In the genomic region with DNA sequence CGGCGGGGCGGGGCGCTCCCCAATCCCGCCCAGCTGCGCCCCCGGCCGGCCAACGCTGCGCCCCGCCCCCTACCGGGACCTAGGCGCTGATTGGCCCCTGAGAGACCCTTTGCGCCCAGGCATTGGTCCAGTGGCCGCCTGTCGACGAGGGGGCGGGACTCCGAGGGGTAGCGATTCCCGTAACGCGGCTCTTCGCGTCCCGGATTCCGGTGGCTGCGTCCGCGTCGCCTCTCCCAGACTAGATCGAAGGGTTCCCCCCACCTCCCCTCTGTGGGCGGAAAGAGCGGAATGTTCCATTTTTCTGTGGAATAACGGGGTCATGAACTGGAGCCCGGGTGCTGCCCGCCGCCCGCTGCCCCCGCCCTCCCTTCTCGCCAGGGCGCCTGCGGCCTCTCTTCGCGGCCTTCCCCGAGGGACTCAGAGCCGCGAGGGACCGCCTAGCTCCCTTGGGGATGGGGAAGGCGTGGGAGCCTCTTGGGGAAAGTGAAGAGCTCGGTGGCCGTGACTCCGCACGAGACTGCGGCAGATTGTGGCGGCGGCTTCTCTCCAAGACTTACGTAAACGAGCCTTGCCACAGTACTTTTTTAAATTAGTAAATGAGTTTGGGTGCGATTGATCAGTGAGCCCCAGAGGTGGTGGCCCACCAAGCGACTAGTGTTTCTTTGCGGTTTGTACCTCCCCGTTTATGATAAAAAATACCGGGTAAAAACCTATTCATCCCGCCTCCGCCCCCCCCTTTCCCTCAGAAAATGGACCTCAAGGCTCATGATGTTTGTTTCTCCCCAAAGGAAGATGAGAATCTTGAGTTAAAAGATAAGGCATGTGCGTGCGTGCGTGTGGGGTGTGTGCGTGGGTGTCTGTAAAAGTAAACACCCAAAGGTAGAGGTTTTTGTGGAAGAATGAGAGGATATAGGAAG, we compare ENCODE assay signal across 8 cellular contexts. TPM values are rescaled to one million over a fixed set of nuclear protein-coding genes. Genes with fewer than 3 reads are reported as not detected.
DNase-seq lines count a peak whose midpoint lies in the region; ATAC-seq and TF ChIP-seq lines count a peak whose summit lies in the region.

No MANE protein-coding gene starts in this region.

- intact Hi-C loops in esophagus squamous epithelium (cut with DNase I), result no loop called here

- 0 out of 2 replicates have a peak overlapping the region, but pooled peaks have one; percentile 24 for H2AFZ ChIP-seq in KMS-11 (ENCODE audit: low read depth)

- DNase-seq in DMS79 (lab: John Stamatoyannopoulos, UW), result peak; percentile 60
- peak; percentile 97 to 98 for DNase-seq in activated T-cell treated with anti-CD3 and anti-CD28 coated beads, Interleukin-2, amount 50 U/mL, for 72 hours
- DNase-seq in esophagus squamous epithelium (lab: John Stamatoyannopoulos, UW), result peak; percentile 80
- DNase-seq in myocyte (ENCODE audit: low read depth), result peak; percentile 98
- peak; percentile 95 for DNase-seq in stimulated activated CD8-positive, alpha-beta memory T cell treated with anti-CD3 and anti-CD28 coated beads, Interleukin-7, amount 100 ng/mL, for 48 hours (ENCODE audit: extremely low read depth in 1 of 2, low read depth in 1 of 2)

- H3K4me1 Mint-ChIP-seq in activated T-cell treated with anti-CD3 and anti-CD28 coated beads, Interleukin-2, amount 50 U/mL, for 72 hours (ENCODE audit: low read depth), result peaks cover 63% of the 10 kb centered on the region

- ATAC-seq in GM21786 (IDR thresholded peaks at IDR 0.05; ENCODE audit: unreplicated experiment), result peak; percentile 92
- peak; percentile 93 for ATAC-seq in activated T-cell treated with anti-CD3 and anti-CD28 coated beads, Interleukin-2, amount 50 U/mL, for 72 hours (replicated peaks in 1 of 2)

- H3K79me2 ChIP-seq in KMS-11 (ENCODE audit: insufficient read depth, low read depth), result peaks cover 66% of the 10 kb centered on the region

- no peaks in the 10 kb centered on the region for H3K9me3 Mint-ChIP-seq in activated T-cell treated with anti-CD3 and anti-CD28 coated beads, Interleukin-2, amount 50 U/mL, for 72 hours

- H3K4me2 ChIP-seq in KMS-11, result peak overlapping the region; percentile 79

- H3K27me3 Mint-ChIP-seq in activated T-cell treated with anti-CD3 and anti-CD28 coated beads, Interleukin-2, amount 50 U/mL, for 72 hours (ENCODE audit: low read depth), result no peaks in the 10 kb centered on the region

- no peak overlapping the region for H3K4me3 ChIP-seq in KMS-11 (IDR thresholded peaks at IDR 0.05; ENCODE audit: insufficient read depth, low read depth, low read length)
- peak overlapping the region; percentile 87 to 91 (median 90) for H3K4me3 ChIP-seq in esophagus squamous epithelium

- H3K27ac ChIP-seq in KMS-11 (peak overlapping the region; percentile 88), esophagus squamous epithelium (peak overlapping the region; percentile 98 to 100 (median 99))

- H3K36me3 ChIP-seq in KMS-11 (ENCODE audit: insufficient read depth) (peaks cover 25% of the 10 kb centered on the region; the same call in 1 of the 2 replicates), esophagus squamous epithelium (no peaks in the 10 kb centered on the region)

- H4K20me1 ChIP-seq in KMS-11 (ENCODE audit: insufficient read depth), result peaks cover 3% of the 10 kb centered on the region

- H3K27me3 ChIP-seq in KMS-11 (ENCODE audit: insufficient read depth, low read depth), result no peaks in the 10 kb centered on the region
- no peaks in the 10 kb centered on the region for H3K27me3 ChIP-seq in esophagus squamous epithelium

- WGBS in esophagus squamous epithelium, 2 donors, result 0% methylated on average over 8 to 21 of the region's 70 CpGs

- peak overlapping the region; percentile 96 for H3K9ac ChIP-seq in KMS-11

- H3K36me3 Mint-ChIP-seq in activated T-cell treated with anti-CD3 and anti-CD28 coated beads, Interleukin-2, amount 50 U/mL, for 72 hours (ENCODE audit: insufficient read depth in 2 of 2), result peaks cover 6 to 24% of the 10 kb centered on the region in 2 donors

- peak overlapping the region; percentile 97 for H3K27ac Mint-ChIP-seq in activated T-cell treated with anti-CD3 and anti-CD28 coated beads, Interleukin-2, amount 50 U/mL, for 72 hours

- H3K9me3 ChIP-seq in esophagus squamous epithelium, result no peaks in the 10 kb centered on the region

- peak overlapping the region; percentile 88 to 98 for H3K4me3 Mint-ChIP-seq in activated T-cell treated with anti-CD3 and anti-CD28 coated beads, Interleukin-2, amount 50 U/mL, for 72 hours

- TF ChIP-seq CTCF in KMS-11 (conservative IDR thresholded peaks at IDR 0.05; ENCODE audit: low read depth, low read length) (no peak), esophagus squamous epithelium (IDR thresholded peaks at IDR 0.05) (peak in 2 of 6 experiments; percentile 30 to 36)

- peaks cover 40% of the 10 kb centered on the region for H3K4me1 ChIP-seq in KMS-11 (ENCODE audit: low read depth, poor library complexity, severe bottlenecking)
- H3K4me1 ChIP-seq in esophagus squamous epithelium, result peaks cover 12 to 49% (median 14%) of the 10 kb centered on the region in 3 donors

- peak in 2 of 4 donors; percentile 8 to 93 for TF ChIP-seq POLR2A in esophagus squamous epithelium (IDR thresholded peaks at IDR 0.05)

TF ChIP-seq in PFSK-1, 5 proteins besides CTCF, POLR2A, EP300 and RAD21:
- TF ChIP-seq, protein P1, sequence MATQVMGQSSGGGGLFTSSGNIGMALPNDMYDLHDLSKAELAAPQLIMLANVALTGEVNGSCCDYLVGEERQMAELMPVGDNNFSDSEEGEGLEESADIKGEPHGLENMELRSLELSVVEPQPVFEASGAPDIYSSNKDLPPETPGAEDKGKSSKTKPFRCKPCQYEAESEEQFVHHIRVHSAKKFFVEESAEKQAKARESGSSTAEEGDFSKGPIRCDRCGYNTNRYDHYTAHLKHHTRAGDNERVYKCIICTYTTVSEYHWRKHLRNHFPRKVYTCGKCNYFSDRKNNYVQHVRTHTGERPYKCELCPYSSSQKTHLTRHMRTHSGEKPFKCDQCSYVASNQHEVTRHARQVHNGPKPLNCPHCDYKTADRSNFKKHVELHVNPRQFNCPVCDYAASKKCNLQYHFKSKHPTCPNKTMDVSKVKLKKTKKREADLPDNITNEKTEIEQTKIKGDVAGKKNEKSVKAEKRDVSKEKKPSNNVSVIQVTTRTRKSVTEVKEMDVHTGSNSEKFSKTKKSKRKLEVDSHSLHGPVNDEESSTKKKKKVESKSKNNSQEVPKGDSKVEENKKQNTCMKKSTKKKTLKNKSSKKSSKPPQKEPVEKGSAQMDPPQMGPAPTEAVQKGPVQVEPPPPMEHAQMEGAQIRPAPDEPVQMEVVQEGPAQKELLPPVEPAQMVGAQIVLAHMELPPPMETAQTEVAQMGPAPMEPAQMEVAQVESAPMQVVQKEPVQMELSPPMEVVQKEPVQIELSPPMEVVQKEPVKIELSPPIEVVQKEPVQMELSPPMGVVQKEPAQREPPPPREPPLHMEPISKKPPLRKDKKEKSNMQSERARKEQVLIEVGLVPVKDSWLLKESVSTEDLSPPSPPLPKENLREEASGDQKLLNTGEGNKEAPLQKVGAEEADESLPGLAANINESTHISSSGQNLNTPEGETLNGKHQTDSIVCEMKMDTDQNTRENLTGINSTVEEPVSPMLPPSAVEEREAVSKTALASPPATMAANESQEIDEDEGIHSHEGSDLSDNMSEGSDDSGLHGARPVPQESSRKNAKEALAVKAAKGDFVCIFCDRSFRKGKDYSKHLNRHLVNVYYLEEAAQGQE (IDR thresholded peaks at IDR 0.05; ENCODE audit: insufficient read depth in 1 of 2, low read depth in 2 of 2, low read length in 2 of 2), result no peak
- peak; percentile 79 for TF ChIP-seq FOXP2 (optimal IDR thresholded peaks at IDR 0.05; ENCODE audit: borderline replicate concordance, extremely low read depth, extremely low read length, insufficient read depth)
- TF ChIP-seq POLR2AphosphoS5 (IDR thresholded peaks at IDR 0.05; ENCODE audit: low read depth, low read length), result peak; percentile 35; the same call in 1 of the 2 replicates
- 0 out of 2 replicates have a peak, but pooled peaks have one; percentile 76 for TF ChIP-seq TAF1 (IDR thresholded peaks at IDR 0.05; ENCODE audit: borderline replicate concordance, insufficient read depth, low read length)
- no peak for TF ChIP-seq SIN3A (IDR thresholded peaks at IDR 0.05; ENCODE audit: borderline replicate concordance, insufficient read depth, low read length)
TF ChIP-seq in PFSK-1: peak in this region for 3.

RNA-seq across cellular contexts. Expression of a gene that starts 0.5 kb away (rescaled TPM):
- polyA plus RNA-seq in PFSK-1 (2012; ENCODE audit: insufficient read length, low read depth), result 21.0 TPM
- total RNA-seq in activated T-cell treated with anti-CD3 and anti-CD28 coated beads, Interleukin-2, amount 50 U/mL, for 72 hours, result 10 to 100 TPM; 50.0 to 53.8 TPM
- total RNA-seq in esophagus squamous epithelium (100 to 1,000 TPM in 2 of 4 donors, 10 to 100 TPM in 2; 71.4 to 246 (median 116) TPM), myocyte (89.8 and 148 TPM in 2 replicates)
- polyA plus RNA-seq in myocyte (2012), result 20.6 TPM
